ENCODE assay signal across 28 cellular contexts in genomic region chr5:57102189-57102904, GRCh38.
"Had no signal": no experiment of that assay in that cellular context is flagged by ENCODE, and none has a peak within 500 bp of the region (broad histone marks: within the 10 kb centered on the region; RNA-seq: fewer than 3 reads in every experiment).

No MANE protein-coding gene starts in this region.

- H3K4me1 ChIP-seq: esophagus muscularis mucosa, foreskin keratinocyte, gastroesophageal sphincter, heart left ventricle, neural progenitor cell, psoas muscle, suprapubic skin, vagina had no signal

- H2AFZ ChIP-seq: neural progenitor cell had no signal

- H3K4me2 ChIP-seq: neural progenitor cell had no signal

- H3K27me3 ChIP-seq: esophagus muscularis mucosa, gastroesophageal sphincter, heart left ventricle, neural progenitor cell, vagina had no signal

- ATAC-seq: foreskin keratinocyte; gastroesophageal sphincter; heart left ventricle; left cardiac atrium; left ventricle myocardium superior; naive thymus-derived CD4-positive, alpha-beta T cell; psoas muscle; right cardiac atrium; stimulated activated naive CD8-positive, alpha-beta T cell treated with anti-CD3 and anti-CD28 coated beads, Interleukin-15, amount 100 ng/mL, for 72 hours had no signal

- H3K9ac ChIP-seq: neural progenitor cell had no signal

- H3K36me3 ChIP-seq: esophagus muscularis mucosa, gastroesophageal sphincter, heart left ventricle, neural progenitor cell, suprapubic skin, vagina had no signal

- H3K27ac Mint-ChIP-seq: dendritic cell treated with granulocyte-macrophage colony-stimulating factor and Interleukin-4, amounts not matched to agents 40 ng/mL and 50 ng/mL, for 4 days; mesothelial cell of epicardium; naive thymus-derived CD4-positive, alpha-beta T cell; neural progenitor cell had no signal

- H3K27ac ChIP-seq: esophagus muscularis mucosa, foreskin keratinocyte, gastroesophageal sphincter, heart left ventricle, neural progenitor cell, psoas muscle, skin epidermis, suprapubic skin, vagina had no signal

- FAIRE-seq: colon, endothelial cell of umbilical vein, islet of Langerhans had no signal

- H3K4me3 Mint-ChIP-seq: dendritic cell treated with granulocyte-macrophage colony-stimulating factor and Interleukin-4, amounts not matched to agents 40 ng/mL and 50 ng/mL, for 4 days; mesothelial cell of epicardium; naive thymus-derived CD4-positive, alpha-beta T cell; nephron; neural progenitor cell; stimulated activated naive CD8-positive, alpha-beta T cell treated with anti-CD3 and anti-CD28 coated beads, Interleukin-15, amount 100 ng/mL, for 72 hours had no signal

- H3K4me1 Mint-ChIP-seq: mesothelial cell of epicardium; naive thymus-derived CD4-positive, alpha-beta T cell; nephron; neural progenitor cell; stimulated activated naive CD8-positive, alpha-beta T cell treated with anti-CD3 and anti-CD28 coated beads, Interleukin-15, amount 100 ng/mL, for 72 hours had no signal

- DNase-seq: effector CD8-positive, alpha-beta T cell; foreskin keratinocyte; heart left ventricle; hippocampal formation; left cardiac atrium; left ventricle myocardium superior; mesenchymal stem cell; naive thymus-derived CD4-positive, alpha-beta T cell; posterior cingulate gyrus; psoas muscle; right cardiac atrium; stimulated activated CD4-positive, alpha-beta T cell treated with anti-CD3 and anti-CD28 coated beads, Interleukin-15, amount 100 ng/mL, for 24 hours; stimulated activated CD4-positive, alpha-beta T cell treated with anti-CD3 and anti-CD28 coated beads, Interleukin-4, amount 100 ng/mL, for 1 hour; stimulated activated CD8-positive, alpha-beta memory T cell treated with anti-CD3 and anti-CD28 coated beads, Interleukin-4, amount 100 ng/mL, for 48 hours; stimulated activated naive CD4-positive, alpha-beta T cell; stimulated activated naive CD8-positive, alpha-beta T cell treated with anti-CD3 and anti-CD28 coated beads, Interleukin-15, amount 100 ng/mL, for 72 hours had no signal

- H3K4me3 ChIP-seq: esophagus muscularis mucosa, gastroesophageal sphincter, heart left ventricle, neural progenitor cell, psoas muscle, skin epidermis, suprapubic skin, vagina had no signal

- H3K9me3 ChIP-seq: psoas muscle, vagina had no signal

- H3K27me3 Mint-ChIP-seq: stimulated activated naive CD8-positive, alpha-beta T cell treated with anti-CD3 and anti-CD28 coated beads, Interleukin-15, amount 100 ng/mL, for 72 hours had no signal

- H3K36me3 Mint-ChIP-seq: neural progenitor cell had no signal
